2 cellular contexts compared by ENCODE assay signal in genomic region chr10:95506056-95506737, GRCh38.
TF ChIP-seq lines count a peak whose summit lies in the region.

No MANE protein-coding gene starts in this region.

TF ChIP-seq in liver, 16 proteins besides CTCF, POLR2A, EP300 and RAD21:
- TF ChIP-seq REST (IDR thresholded peaks at IDR 0.05) (no peak), ZBTB33 (IDR thresholded peaks at IDR 0.05) (no peak), MAX (IDR thresholded peaks at IDR 0.05) (no peak), GABPA (IDR thresholded peaks at IDR 0.05 in 1 of 2, conservative IDR thresholded peaks at IDR 0.05 in 1 of 2) (no peak), NR2F2 (IDR thresholded peaks at IDR 0.05) (no peak), FOXA2 (IDR thresholded peaks at IDR 0.05) (no peak), JUND (IDR thresholded peaks at IDR 0.05) (no peak), RXRA (IDR thresholded peaks at IDR 0.05) (no peak)
- TF ChIP-seq, protein P1, sequence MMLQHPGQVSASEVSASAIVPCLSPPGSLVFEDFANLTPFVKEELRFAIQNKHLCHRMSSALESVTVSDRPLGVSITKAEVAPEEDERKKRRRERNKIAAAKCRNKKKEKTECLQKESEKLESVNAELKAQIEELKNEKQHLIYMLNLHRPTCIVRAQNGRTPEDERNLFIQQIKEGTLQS (IDR thresholded peaks at IDR 0.05) = no peak

TF ChIP-seq in HepG2, 621 proteins besides CTCF, POLR2A, EP300 and RAD21 (continued from another document):
- TF ChIP-seq ZNF646 (CRISPR knock-in tag; IDR thresholded peaks at IDR 0.05) (no peak), ADNP (CRISPR knock-in tag; IDR thresholded peaks at IDR 0.05) (no peak), FOXP4 (CRISPR knock-in tag; IDR thresholded peaks at IDR 0.05) (no peak), GRHL1 (CRISPR knock-in tag; conservative IDR thresholded peaks at IDR 0.05) (no peak), KMT2B (CRISPR knock-in tag; IDR thresholded peaks at IDR 0.05) (no peak), NR1H2 (CRISPR knock-in tag; IDR thresholded peaks at IDR 0.05; ENCODE audit: borderline replicate concordance, low read depth) (no peak), ZKSCAN5 (CRISPR knock-in tag; IDR thresholded peaks at IDR 0.05) (no peak), CSRNP1 (CRISPR knock-in tag; IDR thresholded peaks at IDR 0.05) (no peak)
- TF ChIP-seq, protein P2, sequence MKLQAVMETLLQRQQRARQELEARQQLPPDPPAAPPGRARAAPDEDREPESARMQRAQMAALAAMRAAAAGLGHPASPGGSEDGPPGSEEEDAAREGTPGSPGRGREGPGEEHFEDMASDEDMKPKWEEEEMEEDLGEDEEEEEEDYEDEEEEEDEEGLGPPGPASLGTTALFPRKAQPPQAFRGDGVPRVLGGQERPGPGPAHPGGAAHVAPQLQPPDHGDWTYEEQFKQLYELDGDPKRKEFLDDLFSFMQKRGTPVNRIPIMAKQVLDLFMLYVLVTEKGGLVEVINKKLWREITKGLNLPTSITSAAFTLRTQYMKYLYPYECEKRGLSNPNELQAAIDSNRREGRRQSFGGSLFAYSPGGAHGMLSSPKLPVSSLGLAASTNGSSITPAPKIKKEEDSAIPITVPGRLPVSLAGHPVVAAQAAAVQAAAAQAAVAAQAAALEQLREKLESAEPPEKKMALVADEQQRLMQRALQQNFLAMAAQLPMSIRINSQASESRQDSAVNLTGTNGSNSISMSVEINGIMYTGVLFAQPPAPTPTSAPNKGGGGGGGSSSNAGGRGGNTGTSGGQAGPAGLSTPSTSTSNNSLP (IDR thresholded peaks at IDR 0.05; ENCODE audit: low read depth, low read length) = no peak
